Comparison of ENCODE assay signal across 16 cellular contexts in genomic region chr12:778615-779014, GRCh38. TPM values are rescaled to one million over a fixed set of nuclear protein-coding genes. Genes with fewer than 3 reads are reported as not detected.
DNase-seq lines count a peak whose midpoint lies in the region; ATAC-seq and TF ChIP-seq lines count a peak whose summit lies in the region.
"Had no signal": no experiment of that assay in that cellular context is flagged by ENCODE, and none has a peak within 500 bp of the region (broad histone marks: within the 10 kb centered on the region; RNA-seq: fewer than 3 reads in every experiment).

No MANE protein-coding gene starts in this region.

- ATAC-seq in T-helper 17 cell (no peak), GM18867 (IDR thresholded peaks at IDR 0.05; ENCODE audit: unreplicated experiment) (no peak)
- no peak for ATAC-seq in effector memory CD8-positive, alpha-beta T cell (replicated peaks)
- ATAC-seq: stimulated activated naive B cell treated with anti-CD40 and anti-IgM and Interleukin-4, amounts not matched to agents 10 μg/mL and 1 μg/mL and 100 μg/mL, for 72 hours had no signal

- peaks cover 94% of the 10 kb centered on the region for H4K20me1 ChIP-seq in smooth muscle cell (ENCODE audit: low read depth)

- H3K9me3 Mint-ChIP-seq in activated naive CD4-positive, alpha-beta T cell treated with anti-CD3 and anti-CD28 coated beads, Interleukin-2, amount 10 ng/mL, durations not matched to agents 7 days and 5 days: no peaks in the 10 kb centered on the region
- H3K9me3 Mint-ChIP-seq in effector memory CD8-positive, alpha-beta T cell: no peaks in the 10 kb centered on the region
- H3K9me3 Mint-ChIP-seq in osteocyte (ENCODE audit: unreplicated experiment): no peaks in the 10 kb centered on the region
- H3K9me3 Mint-ChIP-seq: stimulated activated naive B cell treated with anti-CD40 and anti-IgM and Interleukin-4, amounts not matched to agents 10 μg/mL and 1 μg/mL and 100 μg/mL, for 72 hours had no signal

- no peak overlapping the region for H3K4me2 ChIP-seq in smooth muscle cell

- TF ChIP-seq CTCF in smooth muscle cell (IDR thresholded peaks at IDR 0.05; ENCODE audit: borderline replicate concordance, insufficient read depth, poor library complexity, severe bottlenecking) (no peak), osteocyte (IDR thresholded peaks at IDR 0.05) (no peak)

- peaks cover 10% of the 10 kb centered on the region for H3F3A ChIP-seq in smooth muscle cell (ENCODE audit: low read depth)

- no peak overlapping the region for H2AFZ ChIP-seq in smooth muscle cell (ENCODE audit: low read depth)

- peaks cover 98% of the 10 kb centered on the region for H3K79me2 ChIP-seq in smooth muscle cell (ENCODE audit: low read depth)

- no peak for DNase-seq in activated naive CD4-positive, alpha-beta T cell treated with anti-CD3 and anti-CD28 coated beads, Interleukin-2, amount 10 ng/mL, durations not matched to agents 7 days and 5 days
- no peak for DNase-seq in activated naive CD4-positive, alpha-beta T cell treated with Interleukin-2 at 50 U/mL for 16 hours
- DNase-seq in T-helper 17 cell: no peak
- no peak for DNase-seq in effector memory CD8-positive, alpha-beta T cell
- DNase-seq in smooth muscle cell (lab: John Stamatoyannopoulos, UW; ENCODE audit: unreplicated experiment): no peak
- DNase-seq in osteocyte (ENCODE audit: extremely low spot score, unreplicated experiment): no peak
- no peak for DNase-seq in NCI-H146 (lab: John Stamatoyannopoulos, UW)
- DNase-seq: activated effector memory CD4-positive, alpha-beta T cell treated with Interleukin-2 at 50 U/mL for 16 hours; foreskin melanocyte; GOT3; NCI-H1930; NCI-H524; sigmoid colon; stimulated activated naive B cell treated with anti-CD40 and anti-IgM and Interleukin-4, amounts not matched to agents 10 μg/mL and 1 μg/mL and 100 μg/mL, for 72 hours had no signal

- no peaks in the 10 kb centered on the region for H3K27me3 ChIP-seq in smooth muscle cell (ENCODE audit: low read depth)
- H3K27me3 ChIP-seq: sigmoid colon had no signal

- H3K9me3 ChIP-seq in T-helper 17 cell (ENCODE audit: control insufficient read depth, low read length, poor library complexity, severe bottlenecking) (no peaks in the 10 kb centered on the region), smooth muscle cell (replicated peaks; ENCODE audit: low read depth) (no peaks in the 10 kb centered on the region)
- H3K9me3 ChIP-seq: sigmoid colon had no signal

- no peak overlapping the region for H3K9ac ChIP-seq in smooth muscle cell (ENCODE audit: low read depth)

- H3K36me3 Mint-ChIP-seq in activated naive CD4-positive, alpha-beta T cell treated with anti-CD3 and anti-CD28 coated beads, Interleukin-2, amount 10 ng/mL, durations not matched to agents 7 days and 5 days: peaks cover 7% of the 10 kb centered on the region
- peaks cover 2% of the 10 kb centered on the region for H3K36me3 Mint-ChIP-seq in T-helper 17 cell (ENCODE audit: low read depth)
- peaks cover 22% of the 10 kb centered on the region for H3K36me3 Mint-ChIP-seq in effector memory CD8-positive, alpha-beta T cell (ENCODE audit: insufficient read depth)
- H3K36me3 Mint-ChIP-seq in osteocyte (ENCODE audit: unreplicated experiment): no peaks in the 10 kb centered on the region

- no peak overlapping the region for H3K4me3 ChIP-seq in smooth muscle cell
- H3K4me3 ChIP-seq: lung, sigmoid colon had no signal

- H3K27ac Mint-ChIP-seq in activated naive CD4-positive, alpha-beta T cell treated with anti-CD3 and anti-CD28 coated beads, Interleukin-2, amount 10 ng/mL, durations not matched to agents 7 days and 5 days: no peak overlapping the region
- peak overlapping the region; percentile 95 for H3K27ac Mint-ChIP-seq in T-helper 17 cell
- peak overlapping the region; percentile 94 to 96 for H3K27ac Mint-ChIP-seq in effector memory CD8-positive, alpha-beta T cell
- no peak overlapping the region for H3K27ac Mint-ChIP-seq in osteocyte (ENCODE audit: unreplicated experiment)
- H3K27ac Mint-ChIP-seq: stimulated activated naive B cell treated with anti-CD40 and anti-IgM and Interleukin-4, amounts not matched to agents 10 μg/mL and 1 μg/mL and 100 μg/mL, for 72 hours had no signal

- H3K4me1 ChIP-seq in smooth muscle cell (ENCODE audit: low read depth): peaks cover 31% of the 10 kb centered on the region

- H3K27me3 Mint-ChIP-seq in activated naive CD4-positive, alpha-beta T cell treated with anti-CD3 and anti-CD28 coated beads, Interleukin-2, amount 10 ng/mL, durations not matched to agents 7 days and 5 days: no peaks in the 10 kb centered on the region
- no peaks in the 10 kb centered on the region for H3K27me3 Mint-ChIP-seq in T-helper 17 cell
- H3K27me3 Mint-ChIP-seq in effector memory CD8-positive, alpha-beta T cell: no peaks in the 10 kb centered on the region
- H3K27me3 Mint-ChIP-seq in osteocyte (ENCODE audit: unreplicated experiment): no peaks in the 10 kb centered on the region
- H3K27me3 Mint-ChIP-seq: stimulated activated naive B cell treated with anti-CD40 and anti-IgM and Interleukin-4, amounts not matched to agents 10 μg/mL and 1 μg/mL and 100 μg/mL, for 72 hours had no signal

- 95% methylated on average over 6 of the region's 6 CpGs for WGBS in smooth muscle cell (ENCODE audit: low lambda C conversion rate)

- CTCF ChIA-PET in activated naive CD4-positive, alpha-beta T cell treated with anti-CD3 and anti-CD28 coated beads, Interleukin-2, amount 10 ng/mL, durations not matched to agents 7 days and 5 days (lab: Charles Lee): no interaction called here

- peaks cover 51% of the 10 kb centered on the region for H3K4me1 Mint-ChIP-seq in activated naive CD4-positive, alpha-beta T cell treated with anti-CD3 and anti-CD28 coated beads, Interleukin-2, amount 10 ng/mL, durations not matched to agents 7 days and 5 days
- peaks cover 41% of the 10 kb centered on the region for H3K4me1 Mint-ChIP-seq in T-helper 17 cell
- H3K4me1 Mint-ChIP-seq in effector memory CD8-positive, alpha-beta T cell (ENCODE audit: low read depth in 2 of 2): peaks cover 49 to 85% of the 10 kb centered on the region in 2 donors
- peaks cover 72% of the 10 kb centered on the region for H3K4me1 Mint-ChIP-seq in osteocyte (ENCODE audit: unreplicated experiment)

- H3K4me3 Mint-ChIP-seq in activated naive CD4-positive, alpha-beta T cell treated with anti-CD3 and anti-CD28 coated beads, Interleukin-2, amount 10 ng/mL, durations not matched to agents 7 days and 5 days: peak overlapping the region; percentile 10
- H3K4me3 Mint-ChIP-seq in T-helper 17 cell (peak overlapping the region; percentile 84), osteocyte (ENCODE audit: unreplicated experiment) (no peak overlapping the region)
- H3K4me3 Mint-ChIP-seq in effector memory CD8-positive, alpha-beta T cell: peak overlapping the region; percentile 84 to 89
- H3K4me3 Mint-ChIP-seq: stimulated activated naive B cell treated with anti-CD40 and anti-IgM and Interleukin-4, amounts not matched to agents 10 μg/mL and 1 μg/mL and 100 μg/mL, for 72 hours had no signal

- H3K36me3 ChIP-seq in smooth muscle cell (ENCODE audit: low read depth): no peaks in the 10 kb centered on the region
- H3K36me3 ChIP-seq: sigmoid colon had no signal

- H3K27ac ChIP-seq in smooth muscle cell (ENCODE audit: low read depth): peak overlapping the region; percentile 80
- H3K27ac ChIP-seq: sigmoid colon had no signal

RNA-seq across cellular contexts. Expression of gene WNK1, which starts 26.2 kb away (rescaled TPM):
- total RNA-seq in T-helper 17 cell: 100 to 1,000 TPM; 215 to 220 TPM
- 95.0 and 104 TPM in 2 replicates for total RNA-seq in smooth muscle cell
- 42.2 and 62.5 TPM in 2 replicates for polyA plus RNA-seq in smooth muscle cell
- 186 and 188 TPM in 2 replicates for total RNA-seq in osteocyte

Comparison
In these comparisons a context has a peak if more than half of its experiments do, and no peak if none do; other contexts are left out.
1. H3K27ac Mint-ChIP-seq: peak in T-helper 17 cell (single experiment) and effector memory CD8-positive, alpha-beta T cell (2 of 2); none in activated naive CD4-positive, alpha-beta T cell treated with anti-CD3 and anti-CD28 coated beads, Interleukin-2, amount 10 ng/mL, durations not matched to agents 7 days and 5 days (single experiment) and osteocyte (single experiment).